Comparison of ENCODE assay signal across 8 cellular contexts in the genomic region with DNA sequence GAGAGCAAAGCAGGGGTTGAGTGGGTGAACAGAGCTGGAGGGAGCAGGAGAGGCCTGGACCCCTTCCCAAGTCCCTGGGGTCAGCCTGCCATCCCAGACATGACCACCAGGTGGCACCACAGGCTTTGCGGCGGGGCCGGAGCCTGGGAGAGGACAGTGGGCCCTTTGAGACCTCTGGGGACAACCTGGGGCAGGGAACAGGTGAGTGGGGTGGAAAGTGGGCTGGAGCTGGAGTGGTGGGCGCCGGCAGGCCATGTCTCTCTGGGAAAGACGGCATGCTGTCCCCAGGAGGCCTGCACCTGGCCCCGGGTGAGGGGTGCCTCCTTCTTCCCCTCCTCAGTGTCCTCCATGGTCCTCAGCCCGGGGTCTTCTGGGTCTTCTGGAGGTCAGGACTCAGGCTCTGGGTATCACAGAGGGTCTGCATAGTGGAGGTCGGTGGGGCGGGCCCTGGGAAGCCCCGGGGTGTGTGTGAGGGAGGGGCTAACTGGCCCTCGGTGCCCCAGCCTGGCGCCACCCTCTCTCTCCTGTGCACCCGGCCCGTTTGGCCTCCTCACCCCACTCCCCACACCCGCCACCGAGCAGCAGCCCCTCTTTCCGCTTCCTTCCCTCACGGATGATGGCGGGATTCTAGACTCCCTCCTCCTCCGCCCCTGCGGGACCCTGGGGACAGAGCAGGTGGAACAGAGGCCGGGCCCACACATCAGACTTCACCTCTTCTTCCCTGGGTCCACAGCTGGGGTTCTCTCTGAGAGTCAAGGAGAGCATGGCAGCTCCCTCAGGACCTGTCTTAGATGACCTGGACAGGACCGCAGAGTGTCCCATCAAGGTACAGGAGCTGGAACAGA. TPM values are rescaled to one million over a fixed set of nuclear protein-coding genes. Genes with fewer than 3 reads are reported as not detected.
DNase-seq lines count a peak whose midpoint lies in the region; ATAC-seq, FAIRE-seq and TF ChIP-seq lines count a peak whose summit lies in the region.

No MANE protein-coding gene starts in this region.

- no peaks in the 10 kb centered on the region for H3K9me3 ChIP-seq in H1 (ENCODE audit: insufficient read depth in 2 of 2, low read depth in 1 of 2, low read length in 1 of 2)

- H2BK5ac ChIP-seq in H1 (ENCODE audit: low read depth, low read length): no peak overlapping the region

- H3K27ac ChIP-seq in H1 (ENCODE audit: low read depth, low read length): no peak overlapping the region

- H3K4ac ChIP-seq in H1 (replicated peaks; ENCODE audit: insufficient read length, low read depth, low read length): no peak overlapping the region

- no peak overlapping the region for H3K4me3 Mint-ChIP-seq in activated CD8-positive, alpha-beta T cell treated with anti-CD3 and anti-CD28 coated beads for 36 hours
- no peak overlapping the region for H3K4me3 Mint-ChIP-seq in stimulated activated memory B cell treated with anti-CD40 and anti-IgM and Interleukin-4, amounts not matched to agents 10 μg/mL and 1 μg/mL and 100 μg/mL, for 72 hours

- H3K18ac ChIP-seq in H1 (ENCODE audit: extremely low read depth, low read length): no peak overlapping the region

- no peaks in the 10 kb centered on the region for H4K20me1 ChIP-seq in H1 (replicated peaks in 1 of 2; ENCODE audit: control insufficient read depth in 1 of 2, insufficient read depth in 2 of 2, low read length in 2 of 2)

- TF ChIP-seq RAD21 in H1 (IDR thresholded peaks at IDR 0.05 in 1 of 2, conservative IDR thresholded peaks at IDR 0.05 in 1 of 2; ENCODE audit: low read depth in 2 of 2, low read length in 2 of 2): peak; percentile 98 to 99

- peaks cover 0 to 6% (median 5%) of the 10 kb centered on the region in 4 experiments; a peak in 5 of 7 replicates for H3K4me1 ChIP-seq in H1 (replicated peaks in 1 of 4; ENCODE audit: control insufficient read depth in 3 of 4, insufficient read depth in 4 of 4, low read length in 3 of 4)

- H2AK5ac ChIP-seq in H1 (ENCODE audit: low read depth, low read length): no peak overlapping the region; the same call in 1 of the 2 replicates

- H3K79me1 ChIP-seq in H1 (ENCODE audit: low read depth, low read length): no peaks in the 10 kb centered on the region

- no peak overlapping the region for H3K14ac ChIP-seq in H1 (ENCODE audit: insufficient read length)

- no peak overlapping the region for H3K4me2 ChIP-seq in H1 (ENCODE audit: insufficient read depth in 1 of 2, low read depth in 2 of 2, low read length in 2 of 2)

- no peak for TF ChIP-seq POLR2A in H1 (IDR thresholded peaks at IDR 0.05; ENCODE audit: control extremely low read depth in 1 of 2, low read depth in 2 of 2, low read length in 2 of 2)

- H3K23me2 ChIP-seq in H1 (ENCODE audit: low read depth, low read length): peaks cover 28% of the 10 kb centered on the region; the same call in 1 of the 2 replicates

- H3K9ac ChIP-seq in H1 (replicated peaks in 1 of 4; ENCODE audit: extremely low read depth in 1 of 4, low read depth in 3 of 4, low read length in 3 of 4): no peak overlapping the region

- no peak overlapping the region for H4K5ac ChIP-seq in H1 (ENCODE audit: insufficient read length, low read depth, low read length)

- H3K27ac Mint-ChIP-seq in activated CD8-positive, alpha-beta T cell treated with anti-CD3 and anti-CD28 coated beads for 36 hours: no peak overlapping the region
- H3K27ac Mint-ChIP-seq in stimulated activated memory B cell treated with anti-CD40 and anti-IgM and Interleukin-4, amounts not matched to agents 10 μg/mL and 1 μg/mL and 100 μg/mL, for 72 hours: no peak overlapping the region

- H2BK12ac ChIP-seq in H1 (ENCODE audit: low read depth, low read length): 0 out of 2 replicates have a peak overlapping the region, but pooled peaks have one; percentile 55

- WGBS in H1 (ENCODE audit: extremely low coverage in 1 of 2, insufficient coverage in 1 of 2, insufficient read length in 1 of 2, insufficient replicate concordance in 2 of 2, low coverage in 1 of 2, low lambda C conversion rate in 2 of 2, missing lambda C conversion rate in 1 of 2), 2 experiments: 40% methylated on average over 12 of the region's 24 CpGs; no CpG with 5 or more reads in 1 of the 2 experiments

- no peak overlapping the region for H2BK20ac ChIP-seq in H1 (ENCODE audit: low read length)

- TF ChIP-seq CTCF in activated CD8-positive, alpha-beta T cell treated with anti-CD3 and anti-CD28 coated beads for 36 hours (IDR thresholded peaks at IDR 0.05): peak; percentile 98
- peak; percentile 97 to 98 (median 97) for TF ChIP-seq CTCF in H1 (IDR thresholded peaks at IDR 0.05; ENCODE audit: control extremely low read depth in 1 of 3, insufficient read depth in 1 of 3, low read depth in 1 of 3, low read length in 3 of 3)

- ATAC-seq in activated CD8-positive, alpha-beta T cell treated with anti-CD3 and anti-CD28 coated beads for 36 hours: peak; percentile 88
- ATAC-seq in stimulated activated memory B cell treated with anti-CD40 and anti-IgM and Interleukin-4, amounts not matched to agents 10 μg/mL and 1 μg/mL and 100 μg/mL, for 72 hours: peak; percentile 42
- no peak for ATAC-seq in HG02970 (IDR thresholded peaks at IDR 0.05; ENCODE audit: low FRiP score, unreplicated experiment)

- H3K27me3 ChIP-seq in H1 (replicated peaks in 1 of 4; ENCODE audit: control insufficient read depth in 3 of 4, extremely low read depth in 1 of 4, insufficient read depth in 3 of 4, low read length in 3 of 4): no peaks in the 10 kb centered on the region; a peak in 2 of 7 replicates

- H3K9me3 Mint-ChIP-seq in activated CD8-positive, alpha-beta T cell treated with anti-CD3 and anti-CD28 coated beads for 36 hours: no peaks in the 10 kb centered on the region
- H3K9me3 Mint-ChIP-seq in stimulated activated memory B cell treated with anti-CD40 and anti-IgM and Interleukin-4, amounts not matched to agents 10 μg/mL and 1 μg/mL and 100 μg/mL, for 72 hours: no peaks in the 10 kb centered on the region

- no peak overlapping the region for H3K23ac ChIP-seq in H1 (ENCODE audit: insufficient read length)

- FAIRE-seq in H1 (lab: Jason Lieb, UNC): no peak

- H3K56ac ChIP-seq in H1 (replicated peaks; ENCODE audit: insufficient read length, low read depth, low read length): no peak overlapping the region

- DNase-seq in activated gamma-delta T cell treated with Interleukin-2 at 50 U/mL for 16 hours (peak; percentile 63), activated gamma-delta T cell (lab: John Stamatoyannopoulos, UW) (no peak), NCI-H1694 treated with DMSO at 0.1 percent for 48 hours (lab: John Stamatoyannopoulos, UW) (peak; percentile 30), H1 (ENCODE audit: low read depth in 1 of 2, low spot score in 2 of 2) (peak; percentile 34 to 100), myocyte (ENCODE audit: low read depth) (peak; percentile 62)
- DNase-seq in activated CD8-positive, alpha-beta T cell treated with anti-CD3 and anti-CD28 coated beads for 36 hours: peak; percentile 79

- H4K91ac ChIP-seq in H1 (replicated peaks; ENCODE audit: insufficient read length, low read length): peak overlapping the region; percentile 57

- CTCF ChIA-PET in activated CD8-positive, alpha-beta T cell treated with anti-CD3 and anti-CD28 coated beads for 36 hours (lab: Charles Lee): interaction anchor here (0.6 to 2.4 kb wide), 23 partner anchors 9 to 155 kb away, joined by 3 to 29 read pairs (median 4); partner anchors contain the start of gene PKP1
- CTCF ChIA-PET in H1 (lab: Charles Lee; ENCODE audit: partially characterized antibody): interaction anchor here (0.5 to 6.5 kb wide), 67 partner anchors 9 to 952 kb away, joined by 3 to 275 read pairs (median 5); partner anchors contain the start of gene PKP1

- H2BK120ac ChIP-seq in H1 (replicated peaks; ENCODE audit: low read depth, low read length): no peak overlapping the region

- H2AFZ ChIP-seq in H1 (ENCODE audit: low read length): no peak overlapping the region; the same call in 1 of the 2 replicates

- H3K4me1 Mint-ChIP-seq in activated CD8-positive, alpha-beta T cell treated with anti-CD3 and anti-CD28 coated beads for 36 hours (ENCODE audit: low read depth): no peaks in the 10 kb centered on the region
- H3K4me1 Mint-ChIP-seq in stimulated activated memory B cell treated with anti-CD40 and anti-IgM and Interleukin-4, amounts not matched to agents 10 μg/mL and 1 μg/mL and 100 μg/mL, for 72 hours: no peaks in the 10 kb centered on the region

- POLR2A ChIA-PET in activated CD8-positive, alpha-beta T cell treated with anti-CD3 and anti-CD28 coated beads for 36 hours (lab: Charles Lee): no interaction called here
- POLR2A ChIA-PET in H1 (lab: Charles Lee; ENCODE audit: partially characterized antibody): interaction anchor here (0.6 to 1.0 kb wide), 4 partner anchors 28 to 130 kb away, joined by 3 to 5 read pairs (median 4); partner anchors contain the start of gene PKP1

- no peaks in the 10 kb centered on the region for H3K36me3 ChIP-seq in H1 (ENCODE audit: control insufficient read depth in 2 of 4, insufficient read depth in 4 of 4, low read length in 3 of 4)

- H3K27me3 Mint-ChIP-seq in activated CD8-positive, alpha-beta T cell treated with anti-CD3 and anti-CD28 coated beads for 36 hours: peaks cover 3% of the 10 kb centered on the region
- peaks cover 23% of the 10 kb centered on the region for H3K27me3 Mint-ChIP-seq in stimulated activated memory B cell treated with anti-CD40 and anti-IgM and Interleukin-4, amounts not matched to agents 10 μg/mL and 1 μg/mL and 100 μg/mL, for 72 hours

- H3K36me3 Mint-ChIP-seq in activated CD8-positive, alpha-beta T cell treated with anti-CD3 and anti-CD28 coated beads for 36 hours (ENCODE audit: low read depth): no peaks in the 10 kb centered on the region
- H3K36me3 Mint-ChIP-seq in stimulated activated memory B cell treated with anti-CD40 and anti-IgM and Interleukin-4, amounts not matched to agents 10 μg/mL and 1 μg/mL and 100 μg/mL, for 72 hours: no peaks in the 10 kb centered on the region

- intact Hi-C loops in activated CD8-positive, alpha-beta T cell treated with anti-CD3 and anti-CD28 coated beads for 36 hours (cut with micrococcal nuclease): loop anchor here (5.0 kb wide), 1 partner anchor 107 kb away; no protein-coding TSS in a partner anchor

- H4K8ac ChIP-seq in H1 (ENCODE audit: extremely low read depth, insufficient read depth, low read length): peak overlapping the region; percentile 62; the same call in 1 of the 2 replicates

- TF ChIP-seq EP300 in H1 (IDR thresholded peaks at IDR 0.05; ENCODE audit: borderline replicate concordance in 1 of 2, low read depth in 2 of 2, low read length in 2 of 2): no peak

- no peak overlapping the region for H2BK15ac ChIP-seq in H1 (ENCODE audit: low read length)

- no peak overlapping the region for H3K4me3 ChIP-seq in H1 (ENCODE audit: extremely low read depth in 1 of 4, insufficient read depth in 2 of 4, low read depth in 3 of 4, low read length in 4 of 4)

- H3K79me2 ChIP-seq in H1 (ENCODE audit: control insufficient read depth in 1 of 2, insufficient read depth in 2 of 2, low read length in 2 of 2): no peaks in the 10 kb centered on the region

RNA-seq across cellular contexts. Expression of gene PKP1, which starts 28.5 kb away (rescaled TPM):
- total RNA-seq in activated CD8-positive, alpha-beta T cell treated with anti-CD3 and anti-CD28 coated beads for 36 hours: not detected
- total RNA-seq in H1 (2021; fragmentation: NEBNext Ultra II Directional; extraction: Animal tissue kit (Norgen Biotek cat#: 25700)): 0.88 and 0.95 TPM in 2 replicates
- polyA plus RNA-seq in H1 (2011; rRNA removed): 0.21 and 0.66 TPM in 2 replicates
- polyA plus RNA-seq in H1 (2011; cell fraction: cytosol; rRNA removed): 0.37 TPM
- 0.97 TPM for polyA plus RNA-seq in H1 (2011; cell fraction: nucleus; rRNA removed)
- polyA plus RNA-seq in H1 (2012, experiment 1 of 2): 0.25 to 0.48 TPM (median 0.42 TPM) in 4 replicates
- polyA plus RNA-seq in H1 (2012, experiment 2 of 2): 0.25 TPM
- 0.24 TPM for polyA plus RNA-seq in H1 (2013, experiment 1 of 2)
- 0.20 TPM for polyA plus RNA-seq in H1 (2013, experiment 2 of 2)
- 0.39 and 0.63 TPM in 2 replicates for polyA minus RNA-seq in H1 (2011; rRNA and poly(A)+ RNA removed)
- 0.22 TPM for polyA minus RNA-seq in H1 (2011; cell fraction: cytosol; rRNA and poly(A)+ RNA removed)
- 0.40 TPM for polyA minus RNA-seq in H1 (2011; cell fraction: nucleus; rRNA and poly(A)+ RNA removed)
- 0.05 and 0.13 TPM in 2 replicates for total RNA-seq in myocyte
- polyA plus RNA-seq in myocyte (2012): 1.0 TPM
